37 cellular contexts compared by ENCODE assay signal in the genomic region with DNA sequence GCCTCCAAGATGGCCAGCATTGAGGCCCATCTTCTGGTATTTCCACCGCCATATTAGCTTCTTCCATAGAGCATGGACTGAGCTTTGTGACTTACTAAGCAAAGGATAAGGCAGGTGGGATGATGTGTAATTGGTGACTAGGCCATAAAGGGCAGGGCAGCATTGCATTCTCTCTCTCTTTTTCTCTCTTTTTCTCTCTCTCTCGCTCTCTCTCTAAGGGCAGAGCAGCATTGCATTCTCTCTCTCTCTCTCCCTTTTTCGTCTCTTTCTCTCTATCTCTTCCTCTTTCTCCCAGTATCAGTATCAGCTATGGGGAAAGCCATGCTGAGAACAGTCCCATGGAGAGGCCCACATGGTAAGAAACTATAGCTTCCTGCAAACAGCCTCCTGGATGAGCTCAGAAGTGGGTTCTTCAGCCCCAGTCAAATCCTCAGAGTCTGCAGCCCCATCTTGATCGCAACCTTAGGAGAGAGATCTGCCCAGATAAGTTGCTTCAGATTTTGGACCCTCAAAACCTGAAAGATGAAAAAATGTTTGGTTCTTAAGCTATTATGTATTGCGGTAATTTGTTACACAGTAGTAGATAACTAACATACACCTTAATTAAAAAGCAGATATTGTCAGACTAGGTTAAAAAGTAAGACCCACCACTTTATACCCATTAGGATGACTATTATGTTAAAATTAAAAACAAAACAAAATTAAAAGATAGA. TPM values are rescaled to one million over a fixed set of nuclear protein-coding genes. Genes with fewer than 3 reads are reported as not detected.
"Had no signal": no experiment of that assay in that cellular context is flagged by ENCODE, and none has a peak within 500 bp of the region (broad histone marks: within the 10 kb centered on the region; RNA-seq: fewer than 3 reads in every experiment).

No MANE protein-coding gene starts in this region.

- H3K9me3 Mint-ChIP-seq: T-helper 1 cell treated with Interleukin-12 subunit alpha and Interleukin-12 subunit beta and Interleukin-4 antibody, amounts not matched to agents 30 μg/mL and 1 μg/mL, for 36 hours had no signal

- ATAC-seq: activated CD8-positive, alpha-beta T cell treated with anti-CD3 and anti-CD28 coated beads for 36 hours; activated naive CD4-positive, alpha-beta T cell treated with anti-CD3 and anti-CD28 coated beads, Interleukin-2, amount 50 U/mL, for 72 hours; activated T-cell treated with anti-CD3 and anti-CD28 coated beads, Interleukin-2, amount 50 U/mL, for 4 hours; activated T-cell treated with anti-CD3 and anti-CD28 coated beads, Interleukin-2, amount 50 U/mL, for 72 hours; activated T-helper 17 cell treated with anti-CD3 and anti-CD28 coated beads, Interleukin-2, amount 50 U/mL, for 72 hours; body of pancreas had no signal

- H3K36me3 Mint-ChIP-seq: activated CD4-positive, alpha-beta memory T cell treated with anti-CD3 and anti-CD28 coated beads for 36 hours; activated naive CD8-positive, alpha-beta T cell treated with anti-CD3 and anti-CD28 coated beads for 36 hours had no signal

- H3K4me3 Mint-ChIP-seq: activated B cell treated with CpG ODN at 0.5 μM for 24 hours; activated CD4-positive, alpha-beta memory T cell treated with anti-CD3 and anti-CD28 coated beads for 36 hours; activated CD4-positive, alpha-beta T cell treated with anti-CD3 and anti-CD28 coated beads, Interleukin-2, amount 10 ng/mL, durations not matched to agents 24 days and 14 days; activated CD8-positive, alpha-beta T cell treated with anti-CD3 and anti-CD28 coated beads for 36 hours; activated naive CD4-positive, alpha-beta T cell treated with anti-CD3 and anti-CD28 coated beads for 36 hours; activated naive CD8-positive, alpha-beta T cell treated with anti-CD3 and anti-CD28 coated beads for 36 hours; activated T-cell treated with anti-CD3 and anti-CD28 coated beads, Interleukin-2, amount 50 U/mL, for 4 hours; activated T-cell treated with anti-CD3 and anti-CD28 coated beads, Interleukin-2, amount 50 U/mL, for 72 hours; activated T-helper 1 cell treated with anti-CD3 and anti-CD28 coated beads, Interleukin-12 subunit alpha, Interleukin-12 subunit beta, Interleukin-2, Interleukin-4 antibody, amounts not matched to agents 30 ng/mL and 10 ng/mL and 1 ng/mL, durations not matched to agents 14 hours and 24 hours and 36 hours; activated T-helper 17 cell treated with anti-CD3 and anti-CD28 coated beads, Interleukin-2, amount 50 U/mL, for 72 hours; T-helper 1 cell treated with Interleukin-12 subunit alpha and Interleukin-12 subunit beta and Interleukin-4 antibody, amounts not matched to agents 30 μg/mL and 1 μg/mL, for 36 hours; T-helper 2 cell treated with Interferon-gamma antibody and Interleukin-4, amounts not matched to agents 5 μg/mL and 100 μg/mL, for 36 hours had no signal

- H3K4me1 ChIP-seq: adrenal gland, body of pancreas, breast epithelium had no signal

- H3K27me3 ChIP-seq: adrenal gland, body of pancreas, brain microvascular endothelial cell, breast epithelium had no signal

- H3K27ac ChIP-seq: adrenal gland, body of pancreas, brain microvascular endothelial cell, breast epithelium, VCaP had no signal

- H3K27ac Mint-ChIP-seq: activated B cell treated with CpG ODN at 0.5 μM for 24 hours; activated CD4-positive, alpha-beta memory T cell treated with anti-CD3 and anti-CD28 coated beads for 36 hours; activated CD4-positive, alpha-beta T cell treated with anti-CD3 and anti-CD28 coated beads, Interleukin-2, amount 10 ng/mL, durations not matched to agents 24 days and 14 days; activated CD8-positive, alpha-beta T cell treated with anti-CD3 and anti-CD28 coated beads for 36 hours; activated naive CD4-positive, alpha-beta T cell treated with anti-CD3 and anti-CD28 coated beads for 36 hours; activated naive CD4-positive, alpha-beta T cell treated with anti-CD3 and anti-CD28 coated beads, Interleukin-2, amount 50 U/mL, for 72 hours; activated naive CD8-positive, alpha-beta T cell treated with anti-CD3 and anti-CD28 coated beads for 36 hours; activated T-cell treated with anti-CD3 and anti-CD28 coated beads, Interleukin-2, amount 50 U/mL, for 72 hours; activated T-helper 1 cell treated with anti-CD3 and anti-CD28 coated beads, Interleukin-12 subunit alpha, Interleukin-12 subunit beta, Interleukin-2, Interleukin-4 antibody, amounts not matched to agents 30 ng/mL and 10 ng/mL and 1 ng/mL, durations not matched to agents 14 hours and 24 hours and 36 hours; activated T-helper 17 cell treated with anti-CD3 and anti-CD28 coated beads, Interleukin-2, amount 50 U/mL, for 72 hours; T-helper 1 cell treated with Interleukin-12 subunit alpha and Interleukin-12 subunit beta and Interleukin-4 antibody, amounts not matched to agents 30 μg/mL and 1 μg/mL, for 36 hours; T-helper 2 cell treated with Interferon-gamma antibody and Interleukin-4, amounts not matched to agents 5 μg/mL and 100 μg/mL, for 36 hours had no signal

- H3K36me3 ChIP-seq: adrenal gland, brain microvascular endothelial cell, breast epithelium had no signal

- FAIRE-seq: astrocyte, TTC549 had no signal

- H3K4me3 ChIP-seq: adrenal gland, body of pancreas, breast epithelium had no signal

- H3K27me3 Mint-ChIP-seq: activated CD4-positive, alpha-beta T cell treated with anti-CD3 and anti-CD28 coated beads, Interleukin-2, amount 10 ng/mL, durations not matched to agents 24 days and 14 days had no signal

- H3K4me1 Mint-ChIP-seq: activated B cell treated with CpG ODN at 0.5 μM for 24 hours; activated CD4-positive, alpha-beta T cell treated with anti-CD3 and anti-CD28 coated beads, Interleukin-2, amount 10 ng/mL, durations not matched to agents 24 days and 14 days; activated naive CD8-positive, alpha-beta T cell treated with anti-CD3 and anti-CD28 coated beads for 36 hours; activated T-helper 17 cell treated with anti-CD3 and anti-CD28 coated beads, Interleukin-2, amount 50 U/mL, for 72 hours had no signal

- DNase-seq: activated B cell treated with CpG ODN at 0.5 μM for 24 hours; activated CD4-positive, alpha-beta memory T cell treated with anti-CD3 and anti-CD28 coated beads for 36 hours; activated CD4-positive, alpha-beta T cell treated with anti-CD3 and anti-CD28 coated beads for 4 hours; activated CD4-positive, alpha-beta T cell treated with anti-CD3 and anti-CD28 coated beads, Interleukin-2, amount 10 ng/mL, durations not matched to agents 24 days and 14 days; activated CD4-positive, alpha-beta T cell treated with anti-CD3 and anti-CD28 coated beads, Interleukin-2, amount 50 U/mL, for 1 hour; activated CD4-positive, alpha-beta T cell treated with anti-CD3 and anti-CD28 coated beads, Interleukin-2, amount 50 U/mL, for 4 hours; activated CD4-positive, CD25-positive, alpha-beta regulatory T cell treated with anti-CD3 and anti-CD28 coated beads, Interleukin-2, amount 50 U/mL, for 72 hours; activated CD8-positive, alpha-beta memory T cell treated with anti-CD3 and anti-CD28 coated beads, Interleukin-2, amount 50 U/mL, for 4 hours; activated CD8-positive, alpha-beta T cell treated with anti-CD3 and anti-CD28 coated beads for 36 hours; activated effector memory CD4-positive, alpha-beta T cell treated with anti-CD3 and anti-CD28 coated beads, Interleukin-2, amount 50 U/mL, for 16 hours; activated gamma-delta T cell treated with Interleukin-2 at 50 U/mL for 16 hours; activated naive CD4-positive, alpha-beta T cell; activated naive CD4-positive, alpha-beta T cell treated with anti-CD3 and anti-CD28 coated beads for 36 hours; activated naive CD8-positive, alpha-beta T cell treated with anti-CD3 and anti-CD28 coated beads for 36 hours; activated T-cell treated with anti-CD3 and anti-CD28 coated beads for 4 hours; activated T-cell treated with anti-CD3 and anti-CD28 coated beads, Interleukin-2, amount 50 U/mL, for 1 hour; activated T-cell treated with anti-CD3 and anti-CD28 coated beads, Interleukin-2, amount 50 U/mL, for 4 hours; activated T-cell treated with anti-CD3 and anti-CD28 coated beads, Interleukin-2, amount 50 U/mL, for 72 hours; amniotic stem cell; aorta; body of pancreas; brain microvascular endothelial cell; central memory CD4-positive, alpha-beta T cell; T-helper 1 cell; T-helper 2 cell; T-helper 9 cell had no signal

RNA-seq across cellular contexts. Expression of a gene that starts 39.1 kb away (rescaled TPM):
- total RNA-seq: activated B cell treated with CpG ODN at 0.5 μM for 24 hours; activated CD4-positive, alpha-beta T cell treated with anti-CD3 and anti-CD28 coated beads, Interleukin-2, amount 10 ng/mL, durations not matched to agents 24 days and 14 days; activated CD8-positive, alpha-beta memory T cell treated with anti-CD3 and anti-CD28 coated beads for 36 hours; activated naive CD4-positive, alpha-beta T cell treated with anti-CD3 and anti-CD28 coated beads, Interleukin-2, amount 50 U/mL, for 72 hours; activated T-helper 1 cell treated with anti-CD3 and anti-CD28 coated beads, Interleukin-12 subunit alpha, Interleukin-12 subunit beta, Interleukin-2, Interleukin-4 antibody, amounts not matched to agents 30 ng/mL and 10 ng/mL and 1 ng/mL, durations not matched to agents 14 hours and 24 hours and 36 hours; activated T-helper 17 cell treated with anti-CD3 and anti-CD28 coated beads, Interleukin-2, amount 50 U/mL, for 72 hours; body of pancreas had no signal
